26 cellular contexts compared by ENCODE assay signal in the genomic region with DNA sequence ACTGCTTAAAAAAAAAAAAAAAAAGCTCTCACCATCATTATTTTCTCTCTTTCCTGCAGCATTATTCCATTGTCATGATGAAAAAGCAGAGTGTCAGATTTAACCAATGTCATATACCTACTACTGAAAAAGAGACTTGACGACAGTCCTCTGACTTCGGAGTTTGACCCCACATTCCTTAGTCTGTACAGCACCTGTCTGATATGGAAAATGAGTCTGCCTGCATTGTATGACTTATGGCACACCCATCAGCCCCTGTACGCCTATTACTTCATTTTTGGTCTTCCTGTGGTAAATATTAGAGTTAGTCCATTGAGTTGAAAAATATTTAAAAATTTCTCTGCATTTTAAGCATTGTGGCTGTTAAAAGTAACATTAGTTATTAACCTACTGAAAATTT. TPM values are rescaled to one million over a fixed set of nuclear protein-coding genes. Genes with fewer than 3 reads are reported as not detected.
"Had no signal": no experiment of that assay in that cellular context is flagged by ENCODE, and none has a peak within 500 bp of the region (broad histone marks: within the 10 kb centered on the region; RNA-seq: fewer than 3 reads in every experiment).

No MANE protein-coding gene starts in this region.

- H3K27me3 Mint-ChIP-seq: dendritic cell treated with granulocyte-macrophage colony-stimulating factor and Interleukin-4, amounts not matched to agents 40 ng/mL and 50 ng/mL, for 4 days; effector memory CD8-positive, alpha-beta T cell; naive B cell had no signal

- H3K27me3 ChIP-seq: colonic mucosa, esophagus squamous epithelium, gastrocnemius medialis, heart right ventricle, left lung had no signal

- H3K27ac Mint-ChIP-seq: dendritic cell treated with granulocyte-macrophage colony-stimulating factor and Interleukin-4, amounts not matched to agents 40 ng/mL and 50 ng/mL, for 4 days; effector memory CD8-positive, alpha-beta T cell; endodermal cell; naive B cell had no signal

- H3K4me3 ChIP-seq: colonic mucosa, esophagus squamous epithelium, gastrocnemius medialis, heart right ventricle, left lung, lower lobe of right lung had no signal

- H3K4me1 Mint-ChIP-seq: naive B cell had no signal

- DNase-seq: colonic mucosa; cortex of kidney; effector CD8-positive, alpha-beta T cell; effector memory CD8-positive, alpha-beta T cell; endodermal cell; erythroblast; esophagus squamous epithelium; foreskin fibroblast; foreskin melanocyte; gastrocnemius medialis; glutamatergic neuron; head of caudate nucleus; heart right ventricle; hippocampal formation; left cardiac atrium; left lung; left ventricle myocardium superior; lower lobe of right lung; mesenchymal stem cell; midbrain; naive B cell had no signal

- H3K4me3 Mint-ChIP-seq: dendritic cell treated with granulocyte-macrophage colony-stimulating factor and Interleukin-4, amounts not matched to agents 40 ng/mL and 50 ng/mL, for 4 days; effector memory CD8-positive, alpha-beta T cell; endodermal cell; naive B cell had no signal

- H3K36me3 ChIP-seq: colonic mucosa, esophagus squamous epithelium, gastrocnemius medialis, heart right ventricle, left lung, lower lobe of right lung had no signal

- H3K4me1 ChIP-seq: colonic mucosa, esophagus squamous epithelium, gastrocnemius medialis, heart right ventricle, left lung, lower lobe of right lung had no signal

- H3K27ac ChIP-seq: colonic mucosa, epithelial cell of prostate, esophagus squamous epithelium, gastrocnemius medialis, heart right ventricle, left lung, lower lobe of right lung had no signal

- H3K9me3 Mint-ChIP-seq: dendritic cell treated with granulocyte-macrophage colony-stimulating factor and Interleukin-4, amounts not matched to agents 40 ng/mL and 50 ng/mL, for 4 days had no signal

- H3K36me3 Mint-ChIP-seq: naive B cell had no signal

- H3K9me3 ChIP-seq: colonic mucosa, esophagus squamous epithelium, gastrocnemius medialis, lower lobe of right lung had no signal

RNA-seq across cellular contexts. Expression of gene NOX4, which starts 54.5 kb away (rescaled TPM):
- total RNA-seq: mononuclear cell, myocyte had no signal
- polyA plus RNA-seq: keratinocyte had no signal
